18 cellular contexts compared by ENCODE assay signal in genomic region chr18:12552884-12553242, GRCh38.
"Had no signal": no experiment of that assay in that cellular context is flagged by ENCODE, and none has a peak within 500 bp of the region (broad histone marks: within the 10 kb centered on the region; RNA-seq: fewer than 3 reads in every experiment).

No MANE protein-coding gene starts in this region.

- H3K4me3 Mint-ChIP-seq: activated naive CD8-positive, alpha-beta T cell treated with anti-CD3 and anti-CD28 coated beads, Interleukin-2, amount 10 ng/mL, durations not matched to agents 7 days and 5 days; activated T-helper 1 cell treated with anti-CD3 and anti-CD28 coated beads, Interleukin-12 subunit alpha, Interleukin-12 subunit beta, Interleukin-2, Interleukin-4 antibody, amounts not matched to agents 30 ng/mL and 10 ng/mL and 1 ng/mL, durations not matched to agents 14 hours and 24 hours and 36 hours; natural killer cell treated with Interleukin-12 subunit alpha and Interleukin-12 subunit beta and Interleukin-15 and Interleukin-18, amount 100 ng/mL, for 72 hours had no signal

- H3K4me1 ChIP-seq: colonic mucosa had no signal

- H3K9me3 ChIP-seq: colonic mucosa had no signal

- H3K4me1 Mint-ChIP-seq: activated naive CD8-positive, alpha-beta T cell treated with anti-CD3 and anti-CD28 coated beads, Interleukin-2, amount 10 ng/mL, durations not matched to agents 7 days and 5 days had no signal

- H3K36me3 ChIP-seq: colonic mucosa, tibial artery, vagina had no signal

- H3K36me3 Mint-ChIP-seq: activated naive CD8-positive, alpha-beta T cell treated with anti-CD3 and anti-CD28 coated beads, Interleukin-2, amount 10 ng/mL, durations not matched to agents 7 days and 5 days had no signal

- H3K27me3 Mint-ChIP-seq: activated naive CD8-positive, alpha-beta T cell treated with anti-CD3 and anti-CD28 coated beads, Interleukin-2, amount 10 ng/mL, durations not matched to agents 7 days and 5 days had no signal

- H3K27me3 ChIP-seq: colonic mucosa, heart left ventricle, tibial artery, vagina had no signal

- H3K27ac Mint-ChIP-seq: activated naive CD8-positive, alpha-beta T cell treated with anti-CD3 and anti-CD28 coated beads, Interleukin-2, amount 10 ng/mL, durations not matched to agents 7 days and 5 days; activated T-helper 1 cell treated with anti-CD3 and anti-CD28 coated beads, Interleukin-12 subunit alpha, Interleukin-12 subunit beta, Interleukin-2, Interleukin-4 antibody, amounts not matched to agents 30 ng/mL and 10 ng/mL and 1 ng/mL, durations not matched to agents 14 hours and 24 hours and 36 hours; natural killer cell treated with Interleukin-12 subunit alpha and Interleukin-12 subunit beta and Interleukin-15 and Interleukin-18, amount 100 ng/mL, for 72 hours had no signal

- ATAC-seq: natural killer cell treated with Interleukin-12 subunit alpha and Interleukin-12 subunit beta and Interleukin-15 and Interleukin-18, amount 100 ng/mL, for 72 hours had no signal

- H3K27ac ChIP-seq: colonic mucosa, tibial artery, vagina had no signal

- DNase-seq: activated CD4-positive, alpha-beta T cell treated with anti-CD3 and anti-CD28 coated beads, Interleukin-2, amount 50 U/mL, for 1 hour; activated CD4-positive, CD25-positive, alpha-beta regulatory T cell; activated naive CD4-positive, alpha-beta T cell; activated naive CD8-positive, alpha-beta T cell treated with anti-CD3 and anti-CD28 coated beads, Interleukin-2, amount 10 ng/mL, durations not matched to agents 7 days and 5 days; aorta; colonic mucosa; foreskin fibroblast; heart left ventricle; mesendoderm; stimulated activated CD4-positive, alpha-beta T cell treated with anti-CD3 and anti-CD28 coated beads, Interleukin-15, amount 100 ng/mL, for 24 hours; stimulated activated CD4-positive, alpha-beta T cell treated with anti-CD3 and anti-CD28 coated beads, Interleukin-4, amount 100 ng/mL, for 1 hour; stimulated activated naive CD4-positive, alpha-beta T cell; tibial artery had no signal

- H3K4me3 ChIP-seq: colonic mucosa, heart left ventricle, skin epidermis, tibial artery, vagina had no signal

- FAIRE-seq: TTC549 had no signal
